ENCODE assay signal across 14 cellular contexts in the genomic region with DNA sequence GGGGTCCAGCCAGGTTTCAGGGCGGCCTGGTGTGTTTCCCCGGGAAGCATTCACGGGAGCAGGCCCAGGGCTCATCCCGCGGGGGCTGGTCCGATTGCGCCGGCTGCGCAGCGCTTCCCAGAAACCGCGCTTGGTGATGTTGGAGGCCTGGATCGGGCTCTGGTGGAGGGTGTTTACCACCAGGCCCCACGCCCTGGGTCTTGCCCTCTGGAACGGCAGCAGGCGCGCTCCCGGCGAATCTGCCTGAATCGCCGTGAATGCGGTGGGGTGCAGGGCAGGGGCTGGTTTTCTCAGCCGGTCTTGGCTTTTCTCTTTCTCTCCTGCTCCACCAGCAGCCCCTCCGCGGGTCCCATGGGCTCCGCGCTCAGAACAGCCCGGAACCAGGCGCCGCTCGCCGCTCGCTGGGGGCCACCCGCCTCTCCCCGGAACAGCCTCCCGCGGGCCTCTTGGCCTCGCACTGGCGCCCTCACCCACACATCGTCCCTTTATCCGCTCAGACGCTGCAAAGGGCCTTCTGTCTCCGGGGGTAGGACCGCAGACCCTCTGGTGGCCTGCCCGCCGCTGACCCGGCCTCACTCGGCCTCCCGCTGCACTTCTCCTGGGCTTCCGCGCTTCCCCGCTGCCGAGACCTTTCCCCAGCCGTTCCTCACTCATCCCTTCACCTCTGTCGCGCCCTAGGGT.
DNase-seq lines count a peak whose midpoint lies in the region; ATAC-seq and TF ChIP-seq lines count a peak whose summit lies in the region.
"Had no signal": no experiment of that assay in that cellular context is flagged by ENCODE, and none has a peak within 500 bp of the region (broad histone marks: within the 10 kb centered on the region; RNA-seq: fewer than 3 reads in every experiment).

No MANE protein-coding gene starts in this region.

- peak overlapping the region in 1 of 2 experiments; percentile 72; a peak in 3 of 5 replicates for H3K4me3 Mint-ChIP-seq in H9
- H3K4me3 Mint-ChIP-seq: activated CD4-positive, alpha-beta T cell treated with anti-CD3 and anti-CD28 coated beads for 36 hours; T-helper 1 cell treated with Interleukin-12 subunit alpha and Interleukin-12 subunit beta and Interleukin-4 antibody, amounts not matched to agents 30 μg/mL and 1 μg/mL, for 36 hours had no signal

- no peak overlapping the region for H2BK20ac ChIP-seq in H9 (ENCODE audit: low read depth, low read length, poor library complexity, severe bottlenecking)

- H3K18ac ChIP-seq in H9 (ENCODE audit: insufficient read length, low read depth, low read length): peak overlapping the region; percentile 73

- H3K4me2 ChIP-seq in H9 (ENCODE audit: insufficient read depth, insufficient read length, low read length): peak overlapping the region; percentile 13

- no peak overlapping the region for H3K4ac ChIP-seq in H9 (ENCODE audit: low read depth, low read length)

- H2BK15ac ChIP-seq in H9 (ENCODE audit: low read depth, low read length): no peak overlapping the region

- no peaks in the 10 kb centered on the region for H3K36me3 Mint-ChIP-seq in H9 (ENCODE audit: insufficient read depth in 1 of 3, low read depth in 3 of 3)

- H2AK5ac ChIP-seq in H9 (ENCODE audit: insufficient read length, low read length): no peak overlapping the region

- no peaks in the 10 kb centered on the region for H3K79me1 ChIP-seq in H9 (ENCODE audit: insufficient read depth, low read depth, low read length, poor library complexity, severe bottlenecking)

- ATAC-seq in GM21737 (IDR thresholded peaks at IDR 0.05; ENCODE audit: unreplicated experiment): no peak
- ATAC-seq: activated CD4-positive, alpha-beta T cell treated with anti-CD3 and anti-CD28 coated beads for 36 hours; lower lobe of right lung had no signal

- peaks cover 9 to 14% of the 10 kb centered on the region in 2 experiments for H3K4me1 Mint-ChIP-seq in H9

- H3K9ac ChIP-seq in H9 (ENCODE audit: extremely low read depth, insufficient read length, low read length): no peak overlapping the region

- H2BK120ac ChIP-seq in H9 (ENCODE audit: low read depth, low read length, poor library complexity, severe bottlenecking): no peak overlapping the region

- no peaks in the 10 kb centered on the region for H3K36me3 ChIP-seq in iPS DF 6.9 (ENCODE audit: control insufficient read depth, insufficient read depth, low read length)
- H3K36me3 ChIP-seq: lower lobe of right lung had no signal

- H3K4me3 ChIP-seq in choroid plexus epithelial cell (ENCODE audit: low read depth, low read length) (peak overlapping the region; percentile 39), iPS DF 6.9 (ENCODE audit: low read length) (peak overlapping the region; percentile 45; the same call in 1 of the 2 replicates), retinal pigment epithelial cell (ENCODE audit: low read length) (peak overlapping the region; percentile 42)
- H3K4me3 ChIP-seq: lower lobe of right lung had no signal

- no peaks in the 10 kb centered on the region for H3K27me3 Mint-ChIP-seq in H9 (ENCODE audit: low read depth)

- no peak overlapping the region for H4K91ac ChIP-seq in H9 (ENCODE audit: insufficient read length, low read depth, low read length)

- no peak overlapping the region for H4K5ac ChIP-seq in H9 (ENCODE audit: insufficient read length, low read depth, low read length)

- H3K27me3 ChIP-seq in H9 (ENCODE audit: insufficient read depth, low read length): no peaks in the 10 kb centered on the region; the same call in 1 of the 2 replicates
- peaks cover 2% of the 10 kb centered on the region; the same call in 1 of the 2 replicates for H3K27me3 ChIP-seq in iPS DF 6.9 (ENCODE audit: control insufficient read depth, insufficient read depth, low read length)

- H3K9me3 ChIP-seq in H9 (ENCODE audit: control insufficient read depth, low read depth, low read length) (no peaks in the 10 kb centered on the region), iPS DF 6.9 (ENCODE audit: control insufficient read depth, insufficient read depth, low read length) (no peaks in the 10 kb centered on the region)
- H3K9me3 ChIP-seq: lower lobe of right lung had no signal

- no peak overlapping the region for H3K27ac ChIP-seq in H9 (ENCODE audit: insufficient read length, low read depth, low read length)
- no peak overlapping the region for H3K27ac ChIP-seq in iPS DF 6.9 (ENCODE audit: low read length)
- H3K27ac ChIP-seq: C4-2B, lower lobe of right lung had no signal

- no peak overlapping the region; a peak in 1 of 7 replicates for H3K27ac Mint-ChIP-seq in H9
- H3K27ac Mint-ChIP-seq: activated CD4-positive, alpha-beta T cell treated with anti-CD3 and anti-CD28 coated beads for 36 hours; T-helper 1 cell treated with Interleukin-12 subunit alpha and Interleukin-12 subunit beta and Interleukin-4 antibody, amounts not matched to agents 30 μg/mL and 1 μg/mL, for 36 hours had no signal

- H3K56ac ChIP-seq in H9 (ENCODE audit: insufficient read length, low read depth, low read length): no peak overlapping the region

- peak overlapping the region; percentile 93 for H3K14ac ChIP-seq in H9 (ENCODE audit: insufficient read depth, low read length)

- H4K20me1 ChIP-seq in H9 (ENCODE audit: control insufficient read depth, insufficient read depth, insufficient read length): no peaks in the 10 kb centered on the region

- peak; percentile 48 for DNase-seq in H9
- DNase-seq in choroid plexus epithelial cell (ENCODE audit: low read depth): no peak
- no peak for DNase-seq in iPS DF 6.9 (ENCODE audit: low read depth, low spot score)
- no peak for DNase-seq in retinal pigment epithelial cell (ENCODE audit: low read depth)
- DNase-seq in NCI-H1092 treated with DMSO at 0.1 percent for 48 hours (lab: John Stamatoyannopoulos, UW): no peak
- no peak for DNase-seq in Kasumi-1 (lab: John Stamatoyannopoulos, UW)
- DNase-seq in NCI-H146 (lab: John Stamatoyannopoulos, UW): no peak
- DNase-seq: activated CD4-positive, alpha-beta T cell treated with anti-CD3 and anti-CD28 coated beads for 36 hours; activated effector memory CD4-positive, alpha-beta T cell treated with Interleukin-2 at 50 U/mL for 16 hours; lower lobe of right lung; OCI-M1 had no signal

- no CpG with 5 or more reads among the region's 56 CpGs for WGBS in H9 (ENCODE audit: extremely low coverage, insufficient read length, low lambda C conversion rate)
- WGBS in iPS DF 6.9 (ENCODE audit: insufficient coverage, insufficient read length): no CpG with 5 or more reads among the region's 56 CpGs

- H2BK5ac ChIP-seq in H9 (ENCODE audit: insufficient read length, low read length): no peak overlapping the region

- H4K8ac ChIP-seq in H9 (replicated peaks; ENCODE audit: insufficient read length, low read depth, low read length): no peak overlapping the region

- no peak overlapping the region for H2BK12ac ChIP-seq in H9 (ENCODE audit: insufficient read length, low read depth, low read length)

- no peaks in the 10 kb centered on the region for H3K4me1 ChIP-seq in H9 (ENCODE audit: insufficient read depth, low read length)
- H3K4me1 ChIP-seq in iPS DF 6.9 (ENCODE audit: control insufficient read depth, insufficient read depth, low read length): no peaks in the 10 kb centered on the region
- H3K4me1 ChIP-seq: lower lobe of right lung had no signal

- no peaks in the 10 kb centered on the region; a peak in 1 of 5 replicates for H3K9me3 Mint-ChIP-seq in H9
- H3K9me3 Mint-ChIP-seq: T-helper 1 cell treated with Interleukin-12 subunit alpha and Interleukin-12 subunit beta and Interleukin-4 antibody, amounts not matched to agents 30 μg/mL and 1 μg/mL, for 36 hours had no signal

- peaks cover 5% of the 10 kb centered on the region for H3K23me2 ChIP-seq in H9 (ENCODE audit: insufficient read length, low read depth, low read length, poor library complexity, severe bottlenecking)

- peak overlapping the region; percentile 27 for H2AFZ ChIP-seq in H9 (ENCODE audit: low read length)

- TF ChIP-seq CTCF in H9 (conservative IDR thresholded peaks at IDR 0.05): no peak
- no peak for TF ChIP-seq CTCF in choroid plexus epithelial cell (conservative IDR thresholded peaks at IDR 0.05; ENCODE audit: low read depth, low read length)
- TF ChIP-seq CTCF in retinal pigment epithelial cell (conservative IDR thresholded peaks at IDR 0.05; ENCODE audit: low read depth, low read length): no peak

- no peaks in the 10 kb centered on the region for H3K79me2 ChIP-seq in H9 (ENCODE audit: insufficient read depth, low read length)

- H3K23ac ChIP-seq in H9 (ENCODE audit: insufficient read length, low read depth, low read length): no peak overlapping the region

- H3T11ph ChIP-seq in H9 (ENCODE audit: low read length): no peak overlapping the region
